Comparison of ENCODE assay signal across 18 cellular contexts in the genomic region with DNA sequence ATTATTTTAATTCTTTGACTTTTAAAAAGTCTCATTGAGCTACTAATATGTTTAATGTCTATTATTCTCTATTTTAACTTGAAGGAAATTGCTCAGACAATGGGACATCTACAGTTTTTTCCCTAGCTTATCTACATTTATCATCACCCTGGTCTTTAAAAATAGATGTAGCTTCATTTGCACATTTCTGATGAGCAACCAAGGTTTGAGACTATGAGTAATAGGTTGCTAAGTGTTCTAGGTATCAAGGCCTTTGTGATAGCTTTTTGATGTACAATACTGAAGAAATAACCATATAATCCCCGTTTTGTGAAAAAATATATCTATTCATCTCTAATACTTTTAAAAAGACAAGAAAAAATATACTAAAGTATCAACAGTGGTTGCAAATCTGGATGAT. TPM values are rescaled to one million over a fixed set of nuclear protein-coding genes. Genes with fewer than 3 reads are reported as not detected.
DNase-seq lines count a peak whose midpoint lies in the region; ATAC-seq lines count a peak whose summit lies in the region.
"Had no signal": no experiment of that assay in that cellular context is flagged by ENCODE, and none has a peak within 500 bp of the region (broad histone marks: within the 10 kb centered on the region; RNA-seq: fewer than 3 reads in every experiment).

No MANE protein-coding gene starts in this region.

- peaks cover 78% of the 10 kb centered on the region for H3K4me1 Mint-ChIP-seq in activated T-cell treated with anti-CD3 and anti-CD28 coated beads, Interleukin-2, amount 50 U/mL, for 72 hours (ENCODE audit: low read depth)
- peaks cover 95% of the 10 kb centered on the region for H3K4me1 Mint-ChIP-seq in activated naive CD8-positive, alpha-beta T cell treated with anti-CD3 and anti-CD28 coated beads, Interleukin-2, amount 50 U/mL, for 24 hours

- H3K36me3 Mint-ChIP-seq in activated T-cell treated with anti-CD3 and anti-CD28 coated beads, Interleukin-2, amount 50 U/mL, for 72 hours (ENCODE audit: insufficient read depth in 2 of 2), result peaks cover 2 to 10% of the 10 kb centered on the region in 2 donors
- peaks cover 45% of the 10 kb centered on the region for H3K36me3 Mint-ChIP-seq in activated naive CD8-positive, alpha-beta T cell treated with anti-CD3 and anti-CD28 coated beads, Interleukin-2, amount 50 U/mL, for 24 hours (ENCODE audit: low read depth)

- H3K27ac Mint-ChIP-seq in activated T-cell treated with anti-CD3 and anti-CD28 coated beads, Interleukin-2, amount 50 U/mL, for 72 hours, result peak overlapping the region; percentile 33
- peak overlapping the region; percentile 78 for H3K27ac Mint-ChIP-seq in activated naive CD8-positive, alpha-beta T cell treated with anti-CD3 and anti-CD28 coated beads, Interleukin-2, amount 50 U/mL, for 24 hours
- H3K27ac Mint-ChIP-seq: HFFc6 had no signal

- no peaks in the 10 kb centered on the region for H3K27me3 Mint-ChIP-seq in activated T-cell treated with anti-CD3 and anti-CD28 coated beads, Interleukin-2, amount 50 U/mL, for 72 hours (ENCODE audit: low read depth)
- H3K27me3 Mint-ChIP-seq in activated naive CD8-positive, alpha-beta T cell treated with anti-CD3 and anti-CD28 coated beads, Interleukin-2, amount 50 U/mL, for 24 hours, result no peaks in the 10 kb centered on the region

- peak; percentile 49 to 67 for ATAC-seq in activated T-cell treated with anti-CD3 and anti-CD28 coated beads, Interleukin-2, amount 50 U/mL, for 72 hours (replicated peaks in 1 of 2)
- ATAC-seq in activated naive CD8-positive, alpha-beta T cell treated with anti-CD3 and anti-CD28 coated beads, Interleukin-2, amount 50 U/mL, for 24 hours, result peak; percentile 78
- peak; percentile 79 for ATAC-seq in stimulated activated naive CD8-positive, alpha-beta T cell treated with anti-CD3 and anti-CD28 coated beads, Interleukin-15, Interleukin-2, amounts not matched to agents 100 U/mL and 50 U/mL, for 24 hours
- ATAC-seq in HG02759 (IDR thresholded peaks at IDR 0.05; ENCODE audit: unreplicated experiment) (no peak), HG02981 (IDR thresholded peaks at IDR 0.05; ENCODE audit: unreplicated experiment) (no peak)
- ATAC-seq: GM12878, HepG2 had no signal

- H3K4me3 Mint-ChIP-seq in activated T-cell treated with anti-CD3 and anti-CD28 coated beads, Interleukin-2, amount 50 U/mL, for 72 hours, result peak overlapping the region in 1 of 2 donors; percentile 43
- peak overlapping the region; percentile 11 for H3K4me3 Mint-ChIP-seq in activated naive CD8-positive, alpha-beta T cell treated with anti-CD3 and anti-CD28 coated beads, Interleukin-2, amount 50 U/mL, for 24 hours
- H3K4me3 Mint-ChIP-seq: HFFc6 had no signal

- no peaks in the 10 kb centered on the region for H3K9me3 Mint-ChIP-seq in activated T-cell treated with anti-CD3 and anti-CD28 coated beads, Interleukin-2, amount 50 U/mL, for 72 hours
- H3K9me3 Mint-ChIP-seq in activated naive CD8-positive, alpha-beta T cell treated with anti-CD3 and anti-CD28 coated beads, Interleukin-2, amount 50 U/mL, for 24 hours, result no peaks in the 10 kb centered on the region
- H3K9me3 Mint-ChIP-seq: HFFc6 had no signal

- no peak for DNase-seq in activated T-cell treated with anti-CD3 and anti-CD28 coated beads, Interleukin-2, amount 50 U/mL, for 72 hours
- no peak for DNase-seq in activated T-cell treated with anti-CD3 and anti-CD28 coated beads, Interleukin-2, amount 50 U/mL, for 48 hours
- peak; percentile 13 for DNase-seq in LHCN-M2 (ENCODE audit: low read depth)
- no peak for DNase-seq in activated naive CD8-positive, alpha-beta T cell treated with anti-CD3 and anti-CD28 coated beads, Interleukin-2, amount 50 U/mL, for 24 hours
- no peak for DNase-seq in stimulated activated naive CD8-positive, alpha-beta T cell treated with anti-CD3 and anti-CD28 coated beads, Interleukin-15, Interleukin-2, amounts not matched to agents 100 U/mL and 50 U/mL, for 24 hours
- DNase-seq in GOT3 (lab: John Stamatoyannopoulos, UW), result no peak
- DNase-seq: Caco-2, DMS53, HFFc6, NCI-H2029, NCI-H510A, NCI-H82, Peyer's patch, SIG-M5 had no signal

RNA-seq across cellular contexts. Expression of a gene that starts 47.0 kb away (rescaled TPM):
- total RNA-seq in activated T-cell treated with anti-CD3 and anti-CD28 coated beads, Interleukin-2, amount 50 U/mL, for 72 hours, result 100 to 1,000 TPM; 104 to 125 TPM
- 0.13 and 0.75 TPM in 2 replicates for total RNA-seq in LHCN-M2 (2014; rRNA removed)
- 0.30 TPM for polyA plus RNA-seq in LHCN-M2 (2012)
- total RNA-seq: HepG2 had no signal

Comparison
In these comparisons a context has a peak if more than half of its experiments do, and no peak if none do; other contexts are left out.
1. ATAC-seq: peak in activated T-cell treated with anti-CD3 and anti-CD28 coated beads, Interleukin-2, amount 50 U/mL, for 72 hours (2 of 2), activated naive CD8-positive, alpha-beta T cell treated with anti-CD3 and anti-CD28 coated beads, Interleukin-2, amount 50 U/mL, for 24 hours (single experiment) and stimulated activated naive CD8-positive, alpha-beta T cell treated with anti-CD3 and anti-CD28 coated beads, Interleukin-15, Interleukin-2, amounts not matched to agents 100 U/mL and 50 U/mL, for 24 hours (single experiment); none in HG02759 (single experiment) and HG02981 (single experiment).
2. RNA of a gene that starts 47.0 kb away (total RNA-seq): 104 to 125 TPM in activated T-cell treated with anti-CD3 and anti-CD28 coated beads, Interleukin-2, amount 50 U/mL, for 72 hours; 0.13 to 0.75 TPM in LHCN-M2; every median in the first group is over 10 times any median in the second.